Comparison of ENCODE assay signal across 27 cellular contexts in the genomic region with DNA sequence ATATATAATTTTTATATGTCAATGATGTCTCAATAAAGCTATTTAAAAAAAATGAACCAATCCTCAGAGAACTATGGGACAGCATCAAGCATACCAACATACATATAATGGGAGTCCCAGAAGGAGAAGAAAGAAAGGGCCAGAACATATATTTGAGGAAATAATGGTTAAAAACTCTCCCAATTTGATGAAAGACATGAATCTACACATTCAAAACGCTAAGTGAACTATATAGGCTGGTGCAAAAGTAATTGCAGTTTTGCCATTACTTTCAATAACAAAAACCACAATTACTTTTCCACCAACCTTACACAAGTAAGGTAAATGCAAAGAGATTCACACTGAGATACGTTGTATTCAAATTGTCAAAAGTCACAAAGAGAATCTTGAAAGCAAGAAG.
"Had no signal": no experiment of that assay in that cellular context is flagged by ENCODE, and none has a peak within 500 bp of the region (broad histone marks: within the 10 kb centered on the region; RNA-seq: fewer than 3 reads in every experiment).

No MANE protein-coding gene starts in this region.

- H3K4me2 ChIP-seq: hepatocyte had no signal

- H3K79me2 ChIP-seq: hepatocyte had no signal

- ATAC-seq: effector memory CD8-positive, alpha-beta T cell; esophagus mucosa; gastrocnemius medialis; heart left ventricle; left cardiac atrium; left lung; left ventricle myocardium superior; lower lobe of right lung; mucosa of descending colon; naive thymus-derived CD8-positive, alpha-beta T cell had no signal

- H3K4me3 Mint-ChIP-seq: dendritic cell treated with granulocyte-macrophage colony-stimulating factor and Interleukin-4, amounts not matched to agents 40 ng/mL and 50 ng/mL, for 4 days; effector memory CD8-positive, alpha-beta T cell; endodermal cell; mesothelial cell of epicardium; naive B cell; naive thymus-derived CD8-positive, alpha-beta T cell had no signal

- H3K36me3 ChIP-seq: colonic mucosa, esophagus squamous epithelium, gastrocnemius medialis, heart left ventricle, left lung, lower lobe of right lung had no signal

- H3K27ac ChIP-seq: colonic mucosa, epithelial cell of prostate, esophagus squamous epithelium, gastrocnemius medialis, heart left ventricle, hepatocyte, left lung, lower lobe of right lung had no signal

- H3K9me3 ChIP-seq: colonic mucosa had no signal

- FAIRE-seq: endometrium, keratinocyte had no signal

- H3K27me3 ChIP-seq: colonic mucosa, esophagus squamous epithelium, gastrocnemius medialis, heart left ventricle, hepatocyte, left lung had no signal

- H3K4me1 ChIP-seq: colonic mucosa, esophagus squamous epithelium, gastrocnemius medialis, heart left ventricle, left lung, lower lobe of right lung had no signal

- H2AFZ ChIP-seq: hepatocyte had no signal

- H3K27me3 Mint-ChIP-seq: dendritic cell treated with granulocyte-macrophage colony-stimulating factor and Interleukin-4, amounts not matched to agents 40 ng/mL and 50 ng/mL, for 4 days had no signal

- H3K27ac Mint-ChIP-seq: dendritic cell treated with granulocyte-macrophage colony-stimulating factor and Interleukin-4, amounts not matched to agents 40 ng/mL and 50 ng/mL, for 4 days; effector memory CD8-positive, alpha-beta T cell; endodermal cell; mesothelial cell of epicardium; naive thymus-derived CD8-positive, alpha-beta T cell had no signal

- H3K4me1 Mint-ChIP-seq: endodermal cell; mesothelial cell of epicardium; naive B cell; naive thymus-derived CD8-positive, alpha-beta T cell had no signal

- H3K4me3 ChIP-seq: colonic mucosa, esophagus squamous epithelium, gastrocnemius medialis, heart left ventricle, hepatocyte, left lung, lower lobe of right lung, mucosa of descending colon had no signal

- DNase-seq: colonic mucosa; cortex of kidney; effector CD8-positive, alpha-beta T cell; effector memory CD8-positive, alpha-beta T cell; endodermal cell; erythroblast; esophagus squamous epithelium; foreskin fibroblast; foreskin melanocyte; gastrocnemius medialis; heart left ventricle; hypothalamus; left cardiac atrium; left lung; left ventricle myocardium superior; lower lobe of right lung; mesenchymal stem cell; mucosa of descending colon; naive B cell; naive thymus-derived CD8-positive, alpha-beta T cell had no signal
